ENCODE assay signal across 1 cellular context in the genomic region with DNA sequence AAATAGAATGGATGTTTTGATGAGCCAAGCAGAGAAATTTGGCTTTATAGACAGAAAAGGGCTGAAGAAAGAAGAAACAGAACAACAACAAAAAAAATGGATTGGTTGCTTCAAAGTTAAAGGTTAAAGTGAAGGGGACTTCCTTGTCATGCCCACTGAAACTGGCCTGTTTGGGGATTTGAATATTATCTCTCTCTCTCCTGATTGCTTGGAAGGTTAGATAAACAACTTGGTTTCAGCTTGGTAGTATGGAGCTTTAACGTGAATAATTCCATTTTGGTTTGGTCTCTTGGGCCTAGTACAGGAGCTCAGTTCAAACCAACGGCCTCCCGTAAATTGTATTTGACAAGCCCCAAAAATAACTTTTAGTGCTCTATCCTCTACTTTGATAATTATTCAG.
A peak's percentile ranks its signal among the peaks of the same experiment; 100 is the strongest.
TF ChIP-seq lines count a peak whose summit lies in the region.

No MANE protein-coding gene starts in this region.

TF ChIP-seq in K562, 482 proteins besides CTCF, POLR2A, EP300 and RAD21 (continued from another document and continues in another):
- TF ChIP-seq, protein P1, sequence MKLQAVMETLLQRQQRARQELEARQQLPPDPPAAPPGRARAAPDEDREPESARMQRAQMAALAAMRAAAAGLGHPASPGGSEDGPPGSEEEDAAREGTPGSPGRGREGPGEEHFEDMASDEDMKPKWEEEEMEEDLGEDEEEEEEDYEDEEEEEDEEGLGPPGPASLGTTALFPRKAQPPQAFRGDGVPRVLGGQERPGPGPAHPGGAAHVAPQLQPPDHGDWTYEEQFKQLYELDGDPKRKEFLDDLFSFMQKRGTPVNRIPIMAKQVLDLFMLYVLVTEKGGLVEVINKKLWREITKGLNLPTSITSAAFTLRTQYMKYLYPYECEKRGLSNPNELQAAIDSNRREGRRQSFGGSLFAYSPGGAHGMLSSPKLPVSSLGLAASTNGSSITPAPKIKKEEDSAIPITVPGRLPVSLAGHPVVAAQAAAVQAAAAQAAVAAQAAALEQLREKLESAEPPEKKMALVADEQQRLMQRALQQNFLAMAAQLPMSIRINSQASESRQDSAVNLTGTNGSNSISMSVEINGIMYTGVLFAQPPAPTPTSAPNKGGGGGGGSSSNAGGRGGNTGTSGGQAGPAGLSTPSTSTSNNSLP (IDR thresholded peaks at IDR 0.05; ENCODE audit: borderline replicate concordance, low read depth, low read length) = no peak
- TF ChIP-seq ZNF311 (CRISPR knock-in tag; IDR thresholded peaks at IDR 0.05) (peak; percentile 61; the same call in 1 of the 2 replicates), POLR2B (IDR thresholded peaks at IDR 0.05; ENCODE audit: low read depth, partially characterized antibody) (no peak), TAL1 (IDR thresholded peaks at IDR 0.05) (no peak), ZNF217 (CRISPR knock-in tag; IDR thresholded peaks at IDR 0.05) (no peak), CC2D1A (IDR thresholded peaks at IDR 0.05) (0 out of 2 replicates have a peak, but pooled peaks have one; percentile 59), TEAD1 (CRISPR knock-in tag; IDR thresholded peaks at IDR 0.05) (0 out of 4 replicates have a peak, but pooled peaks of 1 of the 2 experiments have one; percentile 35), MAFG (tag; conservative IDR thresholded peaks at IDR 0.05) (no peak), BRD4 (IDR thresholded peaks at IDR 0.05) (0 out of 2 replicates have a peak, but pooled peaks have one; percentile 30), PHB (CRISPR knock-in tag; IDR thresholded peaks at IDR 0.05) (no peak), NFIC (IDR thresholded peaks at IDR 0.05) (no peak), SMAD4 (CRISPR knock-in tag; conservative IDR thresholded peaks at IDR 0.05) (peak; percentile 58), RBFOX2 (IDR thresholded peaks at IDR 0.05; ENCODE audit: low read depth, low read length) (peak; percentile 41; the same call in 1 of the 2 replicates), BRD9 (IDR thresholded peaks at IDR 0.05; ENCODE audit: low read depth, partially characterized antibody) (no peak), MYC (IDR thresholded peaks at IDR 0.05; ENCODE audit: low read depth, low read length) (no peak), MYC (CRISPR knock-in tag; IDR thresholded peaks at IDR 0.05; ENCODE audit: borderline replicate concordance, low read depth) (no peak), SMARCA5 (IDR thresholded peaks at IDR 0.05) (no peak), ZNF41 (CRISPR knock-in tag; conservative IDR thresholded peaks at IDR 0.05) (0 out of 2 replicates have a peak, but pooled peaks have one; percentile 25), SAP30 (IDR thresholded peaks at IDR 0.05; ENCODE audit: borderline replicate concordance, insufficient read depth, low read depth, low read length, poor library complexity, severe bottlenecking) (no peak), KAT8 (IDR thresholded peaks at IDR 0.05; ENCODE audit: low read depth) (no peak), CSDE1 (IDR thresholded peaks at IDR 0.05) (no peak)
- TF ChIP-seq, protein P2, sequence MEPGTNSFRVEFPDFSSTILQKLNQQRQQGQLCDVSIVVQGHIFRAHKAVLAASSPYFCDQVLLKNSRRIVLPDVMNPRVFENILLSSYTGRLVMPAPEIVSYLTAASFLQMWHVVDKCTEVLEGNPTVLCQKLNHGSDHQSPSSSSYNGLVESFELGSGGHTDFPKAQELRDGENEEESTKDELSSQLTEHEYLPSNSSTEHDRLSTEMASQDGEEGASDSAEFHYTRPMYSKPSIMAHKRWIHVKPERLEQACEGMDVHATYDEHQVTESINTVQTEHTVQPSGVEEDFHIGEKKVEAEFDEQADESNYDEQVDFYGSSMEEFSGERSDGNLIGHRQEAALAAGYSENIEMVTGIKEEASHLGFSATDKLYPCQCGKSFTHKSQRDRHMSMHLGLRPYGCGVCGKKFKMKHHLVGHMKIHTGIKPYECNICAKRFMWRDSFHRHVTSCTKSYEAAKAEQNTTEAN (CRISPR knock-in tag; IDR thresholded peaks at IDR 0.05) = no peak
- TF ChIP-seq, protein P3, sequence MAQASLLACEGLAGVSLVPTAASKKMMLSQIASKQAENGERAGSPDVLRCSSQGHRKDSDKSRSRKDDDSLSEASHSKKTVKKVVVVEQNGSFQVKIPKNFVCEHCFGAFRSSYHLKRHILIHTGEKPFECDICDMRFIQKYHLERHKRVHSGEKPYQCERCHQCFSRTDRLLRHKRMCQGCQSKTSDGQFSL (CRISPR knock-in tag; IDR thresholded peaks at IDR 0.05) = no peak
- TF ChIP-seq, protein P3 (tag; IDR thresholded peaks at IDR 0.05) = peak in 1 of 2 experiments; percentile 60; a peak in 1 of 4 replicates
- TF ChIP-seq, protein P4, sequence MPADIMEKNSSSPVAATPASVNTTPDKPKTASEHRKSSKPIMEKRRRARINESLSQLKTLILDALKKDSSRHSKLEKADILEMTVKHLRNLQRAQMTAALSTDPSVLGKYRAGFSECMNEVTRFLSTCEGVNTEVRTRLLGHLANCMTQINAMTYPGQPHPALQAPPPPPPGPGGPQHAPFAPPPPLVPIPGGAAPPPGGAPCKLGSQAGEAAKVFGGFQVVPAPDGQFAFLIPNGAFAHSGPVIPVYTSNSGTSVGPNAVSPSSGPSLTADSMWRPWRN (IDR thresholded peaks at IDR 0.05; ENCODE audit: low read depth) = 0 out of 2 replicates have a peak, but pooled peaks have one; percentile 22
- TF ChIP-seq, protein P5, sequence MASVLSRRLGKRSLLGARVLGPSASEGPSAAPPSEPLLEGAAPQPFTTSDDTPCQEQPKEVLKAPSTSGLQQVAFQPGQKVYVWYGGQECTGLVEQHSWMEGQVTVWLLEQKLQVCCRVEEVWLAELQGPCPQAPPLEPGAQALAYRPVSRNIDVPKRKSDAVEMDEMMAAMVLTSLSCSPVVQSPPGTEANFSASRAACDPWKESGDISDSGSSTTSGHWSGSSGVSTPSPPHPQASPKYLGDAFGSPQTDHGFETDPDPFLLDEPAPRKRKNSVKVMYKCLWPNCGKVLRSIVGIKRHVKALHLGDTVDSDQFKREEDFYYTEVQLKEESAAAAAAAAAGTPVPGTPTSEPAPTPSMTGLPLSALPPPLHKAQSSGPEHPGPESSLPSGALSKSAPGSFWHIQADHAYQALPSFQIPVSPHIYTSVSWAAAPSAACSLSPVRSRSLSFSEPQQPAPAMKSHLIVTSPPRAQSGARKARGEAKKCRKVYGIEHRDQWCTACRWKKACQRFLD (CRISPR knock-in tag; IDR thresholded peaks at IDR 0.05) = no peak
- TF ChIP-seq, protein P6, sequence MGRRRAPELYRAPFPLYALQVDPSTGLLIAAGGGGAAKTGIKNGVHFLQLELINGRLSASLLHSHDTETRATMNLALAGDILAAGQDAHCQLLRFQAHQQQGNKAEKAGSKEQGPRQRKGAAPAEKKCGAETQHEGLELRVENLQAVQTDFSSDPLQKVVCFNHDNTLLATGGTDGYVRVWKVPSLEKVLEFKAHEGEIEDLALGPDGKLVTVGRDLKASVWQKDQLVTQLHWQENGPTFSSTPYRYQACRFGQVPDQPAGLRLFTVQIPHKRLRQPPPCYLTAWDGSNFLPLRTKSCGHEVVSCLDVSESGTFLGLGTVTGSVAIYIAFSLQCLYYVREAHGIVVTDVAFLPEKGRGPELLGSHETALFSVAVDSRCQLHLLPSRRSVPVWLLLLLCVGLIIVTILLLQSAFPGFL (CRISPR knock-in tag; IDR thresholded peaks at IDR 0.05) = no peak
- TF ChIP-seq, protein P7, sequence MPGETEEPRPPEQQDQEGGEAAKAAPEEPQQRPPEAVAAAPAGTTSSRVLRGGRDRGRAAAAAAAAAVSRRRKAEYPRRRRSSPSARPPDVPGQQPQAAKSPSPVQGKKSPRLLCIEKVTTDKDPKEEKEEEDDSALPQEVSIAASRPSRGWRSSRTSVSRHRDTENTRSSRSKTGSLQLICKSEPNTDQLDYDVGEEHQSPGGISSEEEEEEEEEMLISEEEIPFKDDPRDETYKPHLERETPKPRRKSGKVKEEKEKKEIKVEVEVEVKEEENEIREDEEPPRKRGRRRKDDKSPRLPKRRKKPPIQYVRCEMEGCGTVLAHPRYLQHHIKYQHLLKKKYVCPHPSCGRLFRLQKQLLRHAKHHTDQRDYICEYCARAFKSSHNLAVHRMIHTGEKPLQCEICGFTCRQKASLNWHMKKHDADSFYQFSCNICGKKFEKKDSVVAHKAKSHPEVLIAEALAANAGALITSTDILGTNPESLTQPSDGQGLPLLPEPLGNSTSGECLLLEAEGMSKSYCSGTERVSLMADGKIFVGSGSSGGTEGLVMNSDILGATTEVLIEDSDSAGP (CRISPR knock-in tag; IDR thresholded peaks at IDR 0.05) = no peak
- TF ChIP-seq, protein P8, sequence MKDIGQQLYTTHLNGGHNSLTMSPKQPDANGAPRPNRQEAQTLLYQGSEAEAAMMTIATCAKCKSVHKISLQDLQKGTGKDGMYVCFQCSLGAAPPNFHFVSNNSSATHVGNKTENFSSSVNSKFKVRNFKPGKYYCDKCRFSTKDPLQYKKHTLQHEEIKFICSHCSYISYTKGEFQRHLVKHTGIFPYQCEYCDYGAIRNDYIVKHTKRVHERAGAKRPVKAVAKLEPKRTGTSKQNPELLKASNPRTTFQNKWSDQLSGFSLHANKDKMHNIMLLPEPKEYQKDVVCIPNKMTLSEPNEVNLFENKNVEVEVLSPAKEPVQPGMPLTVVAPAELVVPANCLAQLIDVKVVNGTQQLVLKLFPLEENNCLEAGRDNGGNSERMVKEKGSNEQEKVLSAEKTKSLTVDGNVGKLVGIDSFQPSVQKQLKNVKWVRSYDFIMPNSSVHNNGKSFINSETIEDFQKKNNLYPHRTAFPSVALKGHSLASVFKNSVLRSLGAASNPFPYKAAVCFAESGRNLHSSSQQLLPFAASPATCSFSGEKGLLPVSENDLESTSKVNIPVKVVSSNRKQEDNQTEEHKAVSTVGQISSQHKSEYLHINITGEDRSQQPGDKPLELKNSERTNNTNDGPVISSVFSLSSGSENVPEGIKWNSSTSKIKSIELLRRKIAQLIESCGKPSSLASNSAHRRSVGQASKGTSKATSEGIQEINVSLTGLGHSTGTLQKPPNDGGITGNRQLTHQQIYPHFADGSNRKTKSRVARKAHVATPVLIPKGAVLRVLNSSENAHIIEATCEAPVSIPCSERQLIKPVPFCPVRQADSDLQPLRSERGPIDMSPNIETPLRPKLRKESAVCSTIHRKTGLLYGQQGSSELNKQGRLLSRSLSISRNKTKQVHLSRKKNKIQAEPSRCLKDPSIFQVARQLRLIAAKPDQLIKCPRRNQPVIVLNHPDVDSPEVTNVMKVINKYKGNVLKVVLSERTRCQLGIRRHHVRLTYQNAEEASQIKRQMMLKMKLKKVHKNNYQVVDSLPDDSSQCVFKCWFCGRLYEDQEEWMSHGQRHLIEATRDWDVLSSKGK (CRISPR knock-in tag; IDR thresholded peaks at IDR 0.05) = no peak
- TF ChIP-seq, protein P9, sequence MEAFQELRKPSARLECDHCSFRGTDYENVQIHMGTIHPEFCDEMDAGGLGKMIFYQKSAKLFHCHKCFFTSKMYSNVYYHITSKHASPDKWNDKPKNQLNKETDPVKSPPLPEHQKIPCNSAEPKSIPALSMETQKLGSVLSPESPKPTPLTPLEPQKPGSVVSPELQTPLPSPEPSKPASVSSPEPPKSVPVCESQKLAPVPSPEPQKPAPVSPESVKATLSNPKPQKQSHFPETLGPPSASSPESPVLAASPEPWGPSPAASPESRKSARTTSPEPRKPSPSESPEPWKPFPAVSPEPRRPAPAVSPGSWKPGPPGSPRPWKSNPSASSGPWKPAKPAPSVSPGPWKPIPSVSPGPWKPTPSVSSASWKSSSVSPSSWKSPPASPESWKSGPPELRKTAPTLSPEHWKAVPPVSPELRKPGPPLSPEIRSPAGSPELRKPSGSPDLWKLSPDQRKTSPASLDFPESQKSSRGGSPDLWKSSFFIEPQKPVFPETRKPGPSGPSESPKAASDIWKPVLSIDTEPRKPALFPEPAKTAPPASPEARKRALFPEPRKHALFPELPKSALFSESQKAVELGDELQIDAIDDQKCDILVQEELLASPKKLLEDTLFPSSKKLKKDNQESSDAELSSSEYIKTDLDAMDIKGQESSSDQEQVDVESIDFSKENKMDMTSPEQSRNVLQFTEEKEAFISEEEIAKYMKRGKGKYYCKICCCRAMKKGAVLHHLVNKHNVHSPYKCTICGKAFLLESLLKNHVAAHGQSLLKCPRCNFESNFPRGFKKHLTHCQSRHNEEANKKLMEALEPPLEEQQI (IDR thresholded peaks at IDR 0.05) = 0 out of 2 replicates have a peak, but pooled peaks have one; percentile 2
